ENCODE assay signal across 19 cellular contexts in the genomic region with DNA sequence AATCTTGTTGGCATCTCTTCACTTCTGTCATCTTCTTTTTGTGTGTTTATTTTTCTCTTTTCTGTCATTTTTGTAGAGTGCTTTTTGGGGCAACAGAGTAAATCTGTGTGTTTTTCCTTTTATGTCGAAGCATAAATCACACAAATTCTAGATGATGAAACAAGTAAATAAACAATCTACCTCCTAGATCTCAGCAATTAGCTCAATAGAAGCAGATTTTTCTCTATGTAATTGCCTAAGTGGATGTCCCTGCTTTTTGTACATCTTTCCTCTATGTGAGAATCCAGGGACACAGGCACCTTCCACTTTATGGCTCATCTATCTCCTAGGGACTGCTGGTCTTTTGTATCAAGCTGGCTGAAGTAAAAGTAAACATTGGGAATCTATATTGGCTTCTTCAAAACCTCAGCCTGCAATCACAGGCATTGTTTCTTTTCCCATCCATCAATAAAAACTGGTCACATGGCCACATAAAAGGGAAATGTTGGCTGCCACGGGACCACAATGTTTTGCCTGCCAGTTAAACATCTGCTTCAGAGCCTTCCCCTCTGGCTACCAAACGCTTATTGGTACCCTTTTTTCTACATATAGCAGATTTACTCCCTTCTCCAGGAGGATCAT.
DNase-seq lines count a peak whose midpoint lies in the region; ATAC-seq, FAIRE-seq and TF ChIP-seq lines count a peak whose summit lies in the region.
"Had no signal": no experiment of that assay in that cellular context is flagged by ENCODE, and none has a peak within 500 bp of the region (broad histone marks: within the 10 kb centered on the region; RNA-seq: fewer than 3 reads in every experiment).

No MANE protein-coding gene starts in this region.

- no peak for TF ChIP-seq POLR2A in GM18505 (IDR thresholded peaks at IDR 0.05; ENCODE audit: borderline replicate concordance, extremely low read depth, insufficient read depth, insufficient read length)

- H3K4me3 Mint-ChIP-seq in activated T-helper 17 cell treated with anti-CD3 and anti-CD28 coated beads, Interleukin-2, amount 50 U/mL, for 72 hours: no peak overlapping the region
- H3K4me3 Mint-ChIP-seq in effector memory CD8-positive, alpha-beta T cell: no peak overlapping the region
- H3K4me3 Mint-ChIP-seq: B cell; H9; natural killer cell treated with Interleukin-12 subunit alpha and Interleukin-12 subunit beta and Interleukin-15 and Interleukin-18, amount 100 ng/mL, for 72 hours had no signal

- no peak overlapping the region for H3K27ac Mint-ChIP-seq in activated T-helper 17 cell treated with anti-CD3 and anti-CD28 coated beads, Interleukin-2, amount 50 U/mL, for 72 hours
- H3K27ac Mint-ChIP-seq in effector memory CD8-positive, alpha-beta T cell: no peak overlapping the region
- H3K27ac Mint-ChIP-seq: B cell; H9; natural killer cell treated with Interleukin-12 subunit alpha and Interleukin-12 subunit beta and Interleukin-15 and Interleukin-18, amount 100 ng/mL, for 72 hours had no signal

- no peaks in the 10 kb centered on the region for H3K4me1 Mint-ChIP-seq in activated T-helper 17 cell treated with anti-CD3 and anti-CD28 coated beads, Interleukin-2, amount 50 U/mL, for 72 hours
- H3K4me1 Mint-ChIP-seq in effector memory CD8-positive, alpha-beta T cell (ENCODE audit: low read depth in 2 of 2): no peaks in the 10 kb centered on the region
- H3K4me1 Mint-ChIP-seq: B cell had no signal

- H3K9me3 Mint-ChIP-seq in activated T-helper 17 cell treated with anti-CD3 and anti-CD28 coated beads, Interleukin-2, amount 50 U/mL, for 72 hours: no peaks in the 10 kb centered on the region
- H3K9me3 Mint-ChIP-seq in effector memory CD8-positive, alpha-beta T cell: peaks cover 0 to 2% of the 10 kb centered on the region in 2 donors
- H3K9me3 Mint-ChIP-seq: H9 had no signal

- peaks cover 13% of the 10 kb centered on the region for H3K27me3 Mint-ChIP-seq in activated T-helper 17 cell treated with anti-CD3 and anti-CD28 coated beads, Interleukin-2, amount 50 U/mL, for 72 hours
- H3K27me3 Mint-ChIP-seq in effector memory CD8-positive, alpha-beta T cell: no peaks in the 10 kb centered on the region

- FAIRE-seq in frontal cortex (lab: Jason Lieb, UNC): no peak
- FAIRE-seq: GM19239 had no signal

- H3K36me3 Mint-ChIP-seq in activated T-helper 17 cell treated with anti-CD3 and anti-CD28 coated beads, Interleukin-2, amount 50 U/mL, for 72 hours (ENCODE audit: low read depth): no peaks in the 10 kb centered on the region
- no peaks in the 10 kb centered on the region for H3K36me3 Mint-ChIP-seq in effector memory CD8-positive, alpha-beta T cell (ENCODE audit: insufficient read depth)
- H3K36me3 Mint-ChIP-seq: natural killer cell treated with Interleukin-12 subunit alpha and Interleukin-12 subunit beta and Interleukin-15 and Interleukin-18, amount 100 ng/mL, for 72 hours had no signal

- DNase-seq in OCI-M1 (lab: John Stamatoyannopoulos, UW) (peak; percentile 32), frontal cortex (ENCODE audit: low spot score in 2 of 2) (no peak), HK-2 (ENCODE audit: unreplicated experiment) (no peak)
- DNase-seq in effector memory CD8-positive, alpha-beta T cell: no peak
- DNase-seq: activated gamma-delta T cell treated with Interleukin-2 at 50 U/mL for 16 hours; body of pancreas; dermis blood vessel endothelial cell; H9; IMR-90; NK-92 treated with Interleukin-12 subunit alpha and Interleukin-12 subunit beta, amount 100 ng/mL, for 24 hours; stimulated activated CD4-positive, alpha-beta T cell treated with anti-CD3 and anti-CD28 coated beads, Interleukin-2, amount 100 ng/mL, for 24 hours; stimulated activated CD8-positive, alpha-beta memory T cell treated with anti-CD3 and anti-CD28 coated beads, Interleukin-4, amount 100 ng/mL, for 48 hours had no signal

- peak; percentile 21 for ATAC-seq in GM18505 (IDR thresholded peaks at IDR 0.05; ENCODE audit: unreplicated experiment)
- peak; percentile 9 for ATAC-seq in GM21381 (IDR thresholded peaks at IDR 0.05; ENCODE audit: unreplicated experiment)
- ATAC-seq in HG03159 (IDR thresholded peaks at IDR 0.05; ENCODE audit: unreplicated experiment): peak; percentile 12
- no peak for ATAC-seq in activated T-helper 17 cell treated with anti-CD3 and anti-CD28 coated beads, Interleukin-2, amount 50 U/mL, for 72 hours (replicated peaks)
- ATAC-seq in effector memory CD8-positive, alpha-beta T cell (replicated peaks): no peak
- ATAC-seq: body of pancreas; natural killer cell treated with Interleukin-12 subunit alpha and Interleukin-12 subunit beta and Interleukin-15 and Interleukin-18, amount 100 ng/mL, for 72 hours had no signal

Comparison
In these comparisons a context has a peak if more than half of its experiments do, and no peak if none do; other contexts are left out.
1. ATAC-seq: peak in GM18505 (single experiment), GM21381 (single experiment) and HG03159 (single experiment); none in activated T-helper 17 cell treated with anti-CD3 and anti-CD28 coated beads, Interleukin-2, amount 50 U/mL, for 72 hours (single experiment) and effector memory CD8-positive, alpha-beta T cell (single experiment).